1 cellular context compared by ENCODE assay signal in the genomic region with DNA sequence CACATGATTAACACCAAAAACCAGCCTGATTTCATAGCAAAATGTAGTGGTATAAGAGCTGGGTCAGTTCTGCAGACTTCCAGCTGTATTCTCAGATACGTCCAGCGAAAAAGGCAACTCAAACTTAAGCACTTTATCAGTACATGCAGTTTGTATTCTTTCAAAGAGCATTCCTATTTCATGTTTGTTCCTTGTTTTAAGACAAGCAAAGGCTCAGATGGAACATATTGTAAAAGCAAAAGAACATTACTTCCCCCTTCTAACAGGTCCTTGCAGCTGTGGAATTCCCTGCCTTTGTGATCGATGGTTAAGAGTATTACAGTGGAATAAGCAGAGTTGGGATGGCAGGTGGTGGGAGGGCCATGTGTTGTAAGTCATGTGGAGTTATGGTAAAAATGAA.
TF ChIP-seq lines count a peak whose summit lies in the region.

No MANE protein-coding gene starts in this region.

TF ChIP-seq in K562, 482 proteins besides CTCF, POLR2A, EP300 and RAD21 (continued from another document and continues in another):
- TF ChIP-seq, protein P1, sequence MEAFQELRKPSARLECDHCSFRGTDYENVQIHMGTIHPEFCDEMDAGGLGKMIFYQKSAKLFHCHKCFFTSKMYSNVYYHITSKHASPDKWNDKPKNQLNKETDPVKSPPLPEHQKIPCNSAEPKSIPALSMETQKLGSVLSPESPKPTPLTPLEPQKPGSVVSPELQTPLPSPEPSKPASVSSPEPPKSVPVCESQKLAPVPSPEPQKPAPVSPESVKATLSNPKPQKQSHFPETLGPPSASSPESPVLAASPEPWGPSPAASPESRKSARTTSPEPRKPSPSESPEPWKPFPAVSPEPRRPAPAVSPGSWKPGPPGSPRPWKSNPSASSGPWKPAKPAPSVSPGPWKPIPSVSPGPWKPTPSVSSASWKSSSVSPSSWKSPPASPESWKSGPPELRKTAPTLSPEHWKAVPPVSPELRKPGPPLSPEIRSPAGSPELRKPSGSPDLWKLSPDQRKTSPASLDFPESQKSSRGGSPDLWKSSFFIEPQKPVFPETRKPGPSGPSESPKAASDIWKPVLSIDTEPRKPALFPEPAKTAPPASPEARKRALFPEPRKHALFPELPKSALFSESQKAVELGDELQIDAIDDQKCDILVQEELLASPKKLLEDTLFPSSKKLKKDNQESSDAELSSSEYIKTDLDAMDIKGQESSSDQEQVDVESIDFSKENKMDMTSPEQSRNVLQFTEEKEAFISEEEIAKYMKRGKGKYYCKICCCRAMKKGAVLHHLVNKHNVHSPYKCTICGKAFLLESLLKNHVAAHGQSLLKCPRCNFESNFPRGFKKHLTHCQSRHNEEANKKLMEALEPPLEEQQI (IDR thresholded peaks at IDR 0.05): no peak
- TF ChIP-seq YBX1 (IDR thresholded peaks at IDR 0.05) (no peak), ZEB2 (IDR thresholded peaks at IDR 0.05) (no peak), CEBPG (CRISPR knock-in tag; IDR thresholded peaks at IDR 0.05) (no peak), CEBPG (tag; conservative IDR thresholded peaks at IDR 0.05 in 1 of 2, IDR thresholded peaks at IDR 0.05 in 1 of 2) (no peak), TRIM28 (IDR thresholded peaks at IDR 0.05) (0 out of 2 replicates have a peak, but pooled peaks have one; percentile 20), CBFA2T3 (IDR thresholded peaks at IDR 0.05) (peak; percentile 80), ZNF217 (CRISPR knock-in tag; IDR thresholded peaks at IDR 0.05) (no peak), ZNF766 (CRISPR knock-in tag; conservative IDR thresholded peaks at IDR 0.05) (no peak), NFXL1 (CRISPR knock-in tag; IDR thresholded peaks at IDR 0.05) (no peak), TCFL5 (CRISPR knock-in tag; conservative IDR thresholded peaks at IDR 0.05) (no peak), HIVEP1 (CRISPR knock-in tag; IDR thresholded peaks at IDR 0.05) (no peak), HNRNPK (IDR thresholded peaks at IDR 0.05; ENCODE audit: low read depth, low read length, poor library complexity, severe bottlenecking) (no peak), FOXJ2 (tag; IDR thresholded peaks at IDR 0.05) (no peak), SMARCE1 (IDR thresholded peaks at IDR 0.05) (peak; percentile 59; the same call in 1 of the 2 replicates), MEF2D (tag; conservative IDR thresholded peaks at IDR 0.05; ENCODE audit: low read depth) (no peak), PML (IDR thresholded peaks at IDR 0.05; ENCODE audit: low read length) (0 out of 2 replicates have a peak, but pooled peaks have one; percentile 41), TAL1 (IDR thresholded peaks at IDR 0.05) (peak; percentile 69), DIDO1 (tag; IDR thresholded peaks at IDR 0.05; ENCODE audit: low read depth) (no peak), LARP7 (IDR thresholded peaks at IDR 0.05) (no peak), EWSR1 (IDR thresholded peaks at IDR 0.05; ENCODE audit: borderline replicate concordance, low read depth, partially characterized antibody) (no peak), SAFB2 (IDR thresholded peaks at IDR 0.05; ENCODE audit: borderline replicate concordance, low read depth, low read length, severe bottlenecking) (no peak), STAT5A (IDR thresholded peaks at IDR 0.05; ENCODE audit: borderline replicate concordance, low read length) (peak; percentile 43; the same call in 1 of the 2 replicates), ELF1 (tag; IDR thresholded peaks at IDR 0.05) (no peak), ZNF224 (CRISPR knock-in tag; IDR thresholded peaks at IDR 0.05) (no peak), ZBTB8A (IDR thresholded peaks at IDR 0.05; ENCODE audit: partially characterized antibody) (no peak), SRSF7 (optimal IDR thresholded peaks at IDR 0.05; ENCODE audit: low read depth, low read length) (no peak), MCM7 (IDR thresholded peaks at IDR 0.05) (no peak), HDAC1 (IDR thresholded peaks at IDR 0.05) (no peak), DPF2 (IDR thresholded peaks at IDR 0.05) (peak; percentile 68), BRD4 (IDR thresholded peaks at IDR 0.05) (no peak), BCL6 (CRISPR knock-in tag; IDR thresholded peaks at IDR 0.05) (no peak), TEAD4 (IDR thresholded peaks at IDR 0.05; ENCODE audit: low read length) (peak; percentile 72), TEAD4 (CRISPR knock-in tag; IDR thresholded peaks at IDR 0.05; ENCODE audit: borderline replicate concordance) (no peak), RFX7 (CRISPR knock-in tag; IDR thresholded peaks at IDR 0.05) (no peak), PHTF2 (CRISPR knock-in tag; IDR thresholded peaks at IDR 0.05) (no peak), ARID1B (IDR thresholded peaks at IDR 0.05) (peak; percentile 82)
- TF ChIP-seq, protein P2, sequence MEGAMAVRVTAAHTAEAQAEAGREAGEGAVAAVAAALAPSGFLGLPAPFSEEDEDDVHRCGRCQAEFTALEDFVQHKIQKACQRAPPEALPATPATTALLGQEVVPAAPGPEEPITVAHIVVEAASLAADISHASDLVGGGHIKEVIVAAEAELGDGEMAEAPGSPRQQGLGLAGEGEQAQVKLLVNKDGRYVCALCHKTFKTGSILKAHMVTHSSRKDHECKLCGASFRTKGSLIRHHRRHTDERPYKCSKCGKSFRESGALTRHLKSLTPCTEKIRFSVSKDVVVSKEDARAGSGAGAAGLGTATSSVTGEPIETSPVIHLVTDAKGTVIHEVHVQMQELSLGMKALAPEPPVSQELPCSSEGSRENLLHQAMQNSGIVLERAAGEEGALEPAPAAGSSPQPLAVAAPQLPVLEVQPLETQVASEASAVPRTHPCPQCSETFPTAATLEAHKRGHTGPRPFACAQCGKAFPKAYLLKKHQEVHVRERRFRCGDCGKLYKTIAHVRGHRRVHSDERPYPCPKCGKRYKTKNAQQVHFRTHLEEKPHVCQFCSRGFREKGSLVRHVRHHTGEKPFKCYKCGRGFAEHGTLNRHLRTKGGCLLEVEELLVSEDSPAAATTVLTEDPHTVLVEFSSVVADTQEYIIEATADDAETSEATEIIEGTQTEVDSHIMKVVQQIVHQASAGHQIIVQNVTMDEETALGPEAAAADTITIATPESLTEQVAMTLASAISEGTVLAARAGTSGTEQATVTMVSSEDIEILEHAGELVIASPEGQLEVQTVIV (CRISPR knock-in tag; IDR thresholded peaks at IDR 0.05; ENCODE audit: borderline replicate concordance): no peak
- TF ChIP-seq, protein P3, sequence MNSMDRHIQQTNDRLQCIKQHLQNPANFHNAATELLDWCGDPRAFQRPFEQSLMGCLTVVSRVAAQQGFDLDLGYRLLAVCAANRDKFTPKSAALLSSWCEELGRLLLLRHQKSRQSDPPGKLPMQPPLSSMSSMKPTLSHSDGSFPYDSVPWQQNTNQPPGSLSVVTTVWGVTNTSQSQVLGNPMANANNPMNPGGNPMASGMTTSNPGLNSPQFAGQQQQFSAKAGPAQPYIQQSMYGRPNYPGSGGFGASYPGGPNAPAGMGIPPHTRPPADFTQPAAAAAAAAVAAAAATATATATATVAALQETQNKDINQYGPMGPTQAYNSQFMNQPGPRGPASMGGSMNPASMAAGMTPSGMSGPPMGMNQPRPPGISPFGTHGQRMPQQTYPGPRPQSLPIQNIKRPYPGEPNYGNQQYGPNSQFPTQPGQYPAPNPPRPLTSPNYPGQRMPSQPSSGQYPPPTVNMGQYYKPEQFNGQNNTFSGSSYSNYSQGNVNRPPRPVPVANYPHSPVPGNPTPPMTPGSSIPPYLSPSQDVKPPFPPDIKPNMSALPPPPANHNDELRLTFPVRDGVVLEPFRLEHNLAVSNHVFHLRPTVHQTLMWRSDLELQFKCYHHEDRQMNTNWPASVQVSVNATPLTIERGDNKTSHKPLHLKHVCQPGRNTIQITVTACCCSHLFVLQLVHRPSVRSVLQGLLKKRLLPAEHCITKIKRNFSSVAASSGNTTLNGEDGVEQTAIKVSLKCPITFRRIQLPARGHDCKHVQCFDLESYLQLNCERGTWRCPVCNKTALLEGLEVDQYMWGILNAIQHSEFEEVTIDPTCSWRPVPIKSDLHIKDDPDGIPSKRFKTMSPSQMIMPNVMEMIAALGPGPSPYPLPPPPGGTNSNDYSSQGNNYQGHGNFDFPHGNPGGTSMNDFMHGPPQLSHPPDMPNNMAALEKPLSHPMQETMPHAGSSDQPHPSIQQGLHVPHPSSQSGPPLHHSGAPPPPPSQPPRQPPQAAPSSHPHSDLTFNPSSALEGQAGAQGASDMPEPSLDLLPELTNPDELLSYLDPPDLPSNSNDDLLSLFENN (IDR thresholded peaks at IDR 0.05; ENCODE audit: low read depth in 2 of 2, low read length in 2 of 2): no peak
- TF ChIP-seq, protein P4, sequence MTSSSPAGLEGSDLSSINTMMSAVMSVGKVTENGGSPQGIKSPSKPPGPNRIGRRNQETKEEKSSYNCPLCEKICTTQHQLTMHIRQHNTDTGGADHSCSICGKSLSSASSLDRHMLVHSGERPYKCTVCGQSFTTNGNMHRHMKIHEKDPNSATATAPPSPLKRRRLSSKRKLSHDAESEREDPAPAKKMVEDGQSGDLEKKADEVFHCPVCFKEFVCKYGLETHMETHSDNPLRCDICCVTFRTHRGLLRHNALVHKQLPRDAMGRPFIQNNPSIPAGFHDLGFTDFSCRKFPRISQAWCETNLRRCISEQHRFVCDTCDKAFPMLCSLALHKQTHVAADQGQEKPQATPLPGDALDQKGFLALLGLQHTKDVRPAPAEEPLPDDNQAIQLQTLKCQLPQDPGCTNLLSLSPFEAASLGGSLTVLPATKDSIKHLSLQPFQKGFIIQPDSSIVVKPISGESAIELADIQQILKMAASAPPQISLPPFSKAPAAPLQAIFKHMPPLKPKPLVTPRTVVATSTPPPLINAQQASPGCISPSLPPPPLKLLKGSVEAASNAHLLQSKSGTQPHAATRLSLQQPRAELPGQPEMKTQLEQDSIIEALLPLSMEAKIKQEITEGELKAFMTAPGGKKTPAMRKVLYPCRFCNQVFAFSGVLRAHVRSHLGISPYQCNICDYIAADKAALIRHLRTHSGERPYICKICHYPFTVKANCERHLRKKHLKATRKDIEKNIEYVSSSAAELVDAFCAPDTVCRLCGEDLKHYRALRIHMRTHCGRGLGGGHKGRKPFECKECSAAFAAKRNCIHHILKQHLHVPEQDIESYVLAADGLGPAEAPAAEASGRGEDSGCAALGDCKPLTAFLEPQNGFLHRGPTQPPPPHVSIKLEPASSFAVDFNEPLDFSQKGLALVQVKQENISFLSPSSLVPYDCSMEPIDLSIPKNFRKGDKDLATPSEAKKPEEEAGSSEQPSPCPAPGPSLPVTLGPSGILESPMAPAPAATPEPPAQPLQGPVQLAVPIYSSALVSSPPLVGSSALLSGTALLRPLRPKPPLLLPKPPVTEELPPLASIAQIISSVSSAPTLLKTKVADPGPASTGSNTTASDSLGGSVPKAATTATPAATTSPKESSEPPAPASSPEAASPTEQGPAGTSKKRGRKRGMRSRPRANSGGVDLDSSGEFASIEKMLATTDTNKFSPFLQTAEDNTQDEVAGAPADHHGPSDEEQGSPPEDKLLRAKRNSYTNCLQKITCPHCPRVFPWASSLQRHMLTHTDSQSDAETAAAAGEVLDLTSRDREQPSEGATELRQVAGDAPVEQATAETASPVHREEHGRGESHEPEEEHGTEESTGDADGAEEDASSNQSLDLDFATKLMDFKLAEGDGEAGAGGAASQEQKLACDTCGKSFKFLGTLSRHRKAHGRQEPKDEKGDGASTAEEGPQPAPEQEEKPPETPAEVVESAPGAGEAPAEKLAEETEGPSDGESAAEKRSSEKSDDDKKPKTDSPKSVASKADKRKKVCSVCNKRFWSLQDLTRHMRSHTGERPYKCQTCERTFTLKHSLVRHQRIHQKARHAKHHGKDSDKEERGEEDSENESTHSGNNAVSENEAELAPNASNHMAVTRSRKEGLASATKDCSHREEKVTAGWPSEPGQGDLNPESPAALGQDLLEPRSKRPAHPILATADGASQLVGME (CRISPR knock-in tag; IDR thresholded peaks at IDR 0.05): no peak
- TF ChIP-seq, protein P5, sequence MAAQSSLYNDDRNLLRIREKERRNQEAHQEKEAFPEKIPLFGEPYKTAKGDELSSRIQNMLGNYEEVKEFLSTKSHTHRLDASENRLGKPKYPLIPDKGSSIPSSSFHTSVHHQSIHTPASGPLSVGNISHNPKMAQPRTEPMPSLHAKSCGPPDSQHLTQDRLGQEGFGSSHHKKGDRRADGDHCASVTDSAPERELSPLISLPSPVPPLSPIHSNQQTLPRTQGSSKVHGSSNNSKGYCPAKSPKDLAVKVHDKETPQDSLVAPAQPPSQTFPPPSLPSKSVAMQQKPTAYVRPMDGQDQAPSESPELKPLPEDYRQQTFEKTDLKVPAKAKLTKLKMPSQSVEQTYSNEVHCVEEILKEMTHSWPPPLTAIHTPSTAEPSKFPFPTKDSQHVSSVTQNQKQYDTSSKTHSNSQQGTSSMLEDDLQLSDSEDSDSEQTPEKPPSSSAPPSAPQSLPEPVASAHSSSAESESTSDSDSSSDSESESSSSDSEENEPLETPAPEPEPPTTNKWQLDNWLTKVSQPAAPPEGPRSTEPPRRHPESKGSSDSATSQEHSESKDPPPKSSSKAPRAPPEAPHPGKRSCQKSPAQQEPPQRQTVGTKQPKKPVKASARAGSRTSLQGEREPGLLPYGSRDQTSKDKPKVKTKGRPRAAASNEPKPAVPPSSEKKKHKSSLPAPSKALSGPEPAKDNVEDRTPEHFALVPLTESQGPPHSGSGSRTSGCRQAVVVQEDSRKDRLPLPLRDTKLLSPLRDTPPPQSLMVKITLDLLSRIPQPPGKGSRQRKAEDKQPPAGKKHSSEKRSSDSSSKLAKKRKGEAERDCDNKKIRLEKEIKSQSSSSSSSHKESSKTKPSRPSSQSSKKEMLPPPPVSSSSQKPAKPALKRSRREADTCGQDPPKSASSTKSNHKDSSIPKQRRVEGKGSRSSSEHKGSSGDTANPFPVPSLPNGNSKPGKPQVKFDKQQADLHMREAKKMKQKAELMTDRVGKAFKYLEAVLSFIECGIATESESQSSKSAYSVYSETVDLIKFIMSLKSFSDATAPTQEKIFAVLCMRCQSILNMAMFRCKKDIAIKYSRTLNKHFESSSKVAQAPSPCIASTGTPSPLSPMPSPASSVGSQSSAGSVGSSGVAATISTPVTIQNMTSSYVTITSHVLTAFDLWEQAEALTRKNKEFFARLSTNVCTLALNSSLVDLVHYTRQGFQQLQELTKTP (IDR thresholded peaks at IDR 0.05; ENCODE audit: low read depth in 1 of 2, partially characterized antibody in 2 of 2): peak; percentile 31 to 77
- TF ChIP-seq, protein P6, sequence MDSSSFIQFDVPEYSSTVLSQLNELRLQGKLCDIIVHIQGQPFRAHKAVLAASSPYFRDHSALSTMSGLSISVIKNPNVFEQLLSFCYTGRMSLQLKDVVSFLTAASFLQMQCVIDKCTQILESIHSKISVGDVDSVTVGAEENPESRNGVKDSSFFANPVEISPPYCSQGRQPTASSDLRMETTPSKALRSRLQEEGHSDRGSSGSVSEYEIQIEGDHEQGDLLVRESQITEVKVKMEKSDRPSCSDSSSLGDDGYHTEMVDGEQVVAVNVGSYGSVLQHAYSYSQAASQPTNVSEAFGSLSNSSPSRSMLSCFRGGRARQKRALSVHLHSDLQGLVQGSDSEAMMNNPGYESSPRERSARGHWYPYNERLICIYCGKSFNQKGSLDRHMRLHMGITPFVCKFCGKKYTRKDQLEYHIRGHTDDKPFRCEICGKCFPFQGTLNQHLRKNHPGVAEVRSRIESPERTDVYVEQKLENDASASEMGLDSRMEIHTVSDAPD (CRISPR knock-in tag; IDR thresholded peaks at IDR 0.05): no peak
- TF ChIP-seq, protein P7, sequence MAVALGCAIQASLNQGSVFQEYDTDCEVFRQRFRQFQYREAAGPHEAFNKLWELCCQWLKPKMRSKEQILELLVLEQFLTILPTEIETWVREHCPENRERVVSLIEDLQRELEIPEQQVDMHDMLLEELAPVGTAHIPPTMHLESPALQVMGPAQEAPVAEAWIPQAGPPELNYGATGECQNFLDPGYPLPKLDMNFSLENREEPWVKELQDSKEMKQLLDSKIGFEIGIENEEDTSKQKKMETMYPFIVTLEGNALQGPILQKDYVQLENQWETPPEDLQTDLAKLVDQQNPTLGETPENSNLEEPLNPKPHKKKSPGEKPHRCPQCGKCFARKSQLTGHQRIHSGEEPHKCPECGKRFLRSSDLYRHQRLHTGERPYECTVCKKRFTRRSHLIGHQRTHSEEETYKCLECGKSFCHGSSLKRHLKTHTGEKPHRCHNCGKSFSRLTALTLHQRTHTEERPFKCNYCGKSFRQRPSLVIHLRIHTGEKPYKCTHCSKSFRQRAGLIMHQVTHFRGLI (CRISPR knock-in tag; IDR thresholded peaks at IDR 0.05): no peak
